ENCODE assay signal across 1 cellular context in genomic region chr5:140363631-140364471, GRCh38.
TF ChIP-seq lines count a peak whose summit lies in the region.

No MANE protein-coding gene starts in this region.

TF ChIP-seq in SK-N-SH, 30 proteins besides CTCF, POLR2A, EP300 and RAD21 (continued from another document):
- no peak for TF ChIP-seq PBX3 (IDR thresholded peaks at IDR 0.05)
- no peak for TF ChIP-seq ZBTB33 (IDR thresholded peaks at IDR 0.05; ENCODE audit: borderline replicate concordance, low read depth)
- TF ChIP-seq, protein P1, sequence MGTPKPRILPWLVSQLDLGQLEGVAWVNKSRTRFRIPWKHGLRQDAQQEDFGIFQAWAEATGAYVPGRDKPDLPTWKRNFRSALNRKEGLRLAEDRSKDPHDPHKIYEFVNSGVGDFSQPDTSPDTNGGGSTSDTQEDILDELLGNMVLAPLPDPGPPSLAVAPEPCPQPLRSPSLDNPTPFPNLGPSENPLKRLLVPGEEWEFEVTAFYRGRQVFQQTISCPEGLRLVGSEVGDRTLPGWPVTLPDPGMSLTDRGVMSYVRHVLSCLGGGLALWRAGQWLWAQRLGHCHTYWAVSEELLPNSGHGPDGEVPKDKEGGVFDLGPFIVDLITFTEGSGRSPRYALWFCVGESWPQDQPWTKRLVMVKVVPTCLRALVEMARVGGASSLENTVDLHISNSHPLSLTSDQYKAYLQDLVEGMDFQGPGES (IDR thresholded peaks at IDR 0.05; ENCODE audit: low read depth, low read length) = no peak
- no peak for TF ChIP-seq ELF1 (IDR thresholded peaks at IDR 0.05)
- TF ChIP-seq GATA2 (CRISPR knock-in tag; IDR thresholded peaks at IDR 0.05) = no peak
